Comparison of ENCODE assay signal across 8 cellular contexts in the genomic region with DNA sequence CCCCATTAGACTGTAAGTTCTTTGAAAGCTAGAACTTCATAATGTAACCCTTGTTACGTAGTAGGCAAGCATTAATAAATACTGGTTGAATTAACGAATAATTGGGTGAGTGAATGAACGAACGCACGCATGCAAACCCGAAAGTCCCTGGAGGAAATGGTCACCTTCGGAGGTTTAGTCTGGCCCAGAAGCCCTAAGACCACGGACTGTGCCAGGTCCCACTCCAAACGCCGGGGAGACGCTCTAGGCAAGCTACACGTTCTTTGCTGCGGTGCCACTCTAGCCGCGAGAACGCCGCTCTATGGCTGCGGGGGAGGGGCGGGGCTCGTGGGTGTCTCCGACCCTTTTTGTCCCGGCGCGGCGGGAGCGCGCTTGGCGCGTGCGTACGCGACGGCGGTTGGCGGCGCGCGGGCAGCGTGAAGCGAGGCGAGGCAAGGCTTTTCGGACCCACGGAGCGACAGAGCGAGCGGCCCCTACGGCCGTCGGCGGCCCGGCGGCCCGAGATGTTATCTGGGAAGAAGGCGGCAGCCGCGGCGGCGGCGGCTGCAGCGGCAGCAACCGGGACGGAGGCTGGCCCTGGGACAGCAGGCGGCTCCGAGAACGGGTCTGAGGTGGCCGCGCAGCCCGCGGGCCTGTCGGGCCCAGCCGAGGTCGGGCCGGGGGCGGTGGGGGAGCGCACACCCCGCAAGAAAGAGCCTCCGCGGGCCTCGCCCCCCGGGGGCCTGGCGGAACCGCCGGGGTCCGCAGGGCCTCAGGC. TPM values are rescaled to one million over a fixed set of nuclear protein-coding genes. Genes with fewer than 3 reads are reported as not detected.
A peak's percentile ranks its signal among the peaks of the same experiment; 100 is the strongest.
DNase-seq lines count a peak whose midpoint lies in the region; TF ChIP-seq lines count a peak whose summit lies in the region.

Gene KDM1A, plus strand, starts transcription at position 375 of the 757 bp plus-strand sequence. Its CDS starts 129 bp downstream, at position 504.

- H3K4me3 ChIP-seq in fibroblast of pulmonary artery (replicated peaks; ENCODE audit: low read depth, low read length) = peak within 1 kb of the TSS; percentile 89

- H3K9ac ChIP-seq in ES-I3 (ENCODE audit: low read depth, low read length) = peak within 1 kb of the TSS; percentile 84

- DNase-seq in H4 (ENCODE audit: low spot score) (peak; percentile 96), LoVo (ENCODE audit: low spot score) (peak; percentile 97), SHP77 (lab: John Stamatoyannopoulos, UW) (peak; percentile 97 to 98), fibroblast of pulmonary artery (ENCODE audit: low read depth) (peak; percentile 98)
- DNase-seq in activated effector memory CD4-positive, alpha-beta T cell treated with Interleukin-2 at 50 U/mL for 16 hours = peak; percentile 94

- peaks cover 34% of the 10 kb centered on the region for H3K36me3 Mint-ChIP-seq in nephron (ENCODE audit: low read depth)
- H3K36me3 Mint-ChIP-seq in stimulated activated naive CD8-positive, alpha-beta T cell treated with anti-CD3 and anti-CD28 coated beads, Interleukin-15, Interleukin-2, amounts not matched to agents 100 ng/mL and 50 ng/mL, for 24 hours (ENCODE audit: low read depth) = peaks cover 30% of the 10 kb centered on the region

- peak within 1 kb of the TSS; percentile 94 to 99 (median 99) for H3K27ac Mint-ChIP-seq in nephron
- peak within 1 kb of the TSS; percentile 94 for H3K27ac Mint-ChIP-seq in stimulated activated naive CD8-positive, alpha-beta T cell treated with anti-CD3 and anti-CD28 coated beads, Interleukin-15, Interleukin-2, amounts not matched to agents 100 ng/mL and 50 ng/mL, for 24 hours

- TF ChIP-seq CTCF in fibroblast of pulmonary artery (IDR thresholded peaks at IDR 0.05; ENCODE audit: low read length, missing control alignments) = no peak
- no peak for TF ChIP-seq CTCF in nephron (IDR thresholded peaks at IDR 0.05; ENCODE audit: unreplicated experiment in 3 of 3)

- no peaks in the 10 kb centered on the region for H3K4me1 ChIP-seq in ES-I3 (ENCODE audit: insufficient read depth, low read length)

- H3K9me3 ChIP-seq in ES-I3 (ENCODE audit: control insufficient read depth, insufficient read depth, low read length) = peaks cover 3% of the 10 kb centered on the region; the same call in 1 of the 2 replicates

- no peaks in the 10 kb centered on the region for H3K27me3 Mint-ChIP-seq in nephron (ENCODE audit: low read depth)
- no peaks in the 10 kb centered on the region for H3K27me3 Mint-ChIP-seq in stimulated activated naive CD8-positive, alpha-beta T cell treated with anti-CD3 and anti-CD28 coated beads, Interleukin-15, Interleukin-2, amounts not matched to agents 100 ng/mL and 50 ng/mL, for 24 hours

- H3K4me3 Mint-ChIP-seq in nephron = peak within 1 kb of the TSS; percentile 91 to 98 (median 97)
- peak within 1 kb of the TSS; percentile 96 for H3K4me3 Mint-ChIP-seq in stimulated activated naive CD8-positive, alpha-beta T cell treated with anti-CD3 and anti-CD28 coated beads, Interleukin-15, Interleukin-2, amounts not matched to agents 100 ng/mL and 50 ng/mL, for 24 hours

- peaks cover 2% of the 10 kb centered on the region; the same call in 1 of the 2 replicates for H3K36me3 ChIP-seq in ES-I3 (ENCODE audit: insufficient read depth, low read length)

- H3K9me3 Mint-ChIP-seq in nephron = peaks cover 20% of the 10 kb centered on the region
- H3K9me3 Mint-ChIP-seq in stimulated activated naive CD8-positive, alpha-beta T cell treated with anti-CD3 and anti-CD28 coated beads, Interleukin-15, Interleukin-2, amounts not matched to agents 100 ng/mL and 50 ng/mL, for 24 hours = no peaks in the 10 kb centered on the region

- H3K4me1 Mint-ChIP-seq in nephron = peaks cover 23% of the 10 kb centered on the region
- H3K4me1 Mint-ChIP-seq in stimulated activated naive CD8-positive, alpha-beta T cell treated with anti-CD3 and anti-CD28 coated beads, Interleukin-15, Interleukin-2, amounts not matched to agents 100 ng/mL and 50 ng/mL, for 24 hours (ENCODE audit: low read depth) = peaks cover 49% of the 10 kb centered on the region

RNA-seq across cellular contexts. Expression of gene KDM1A, which starts in this region (rescaled TPM):
- total RNA-seq in H4 (2014; rRNA removed; shearing (Covaris generic)) = 97.1 and 111 TPM in 2 replicates

Comparison
In these comparisons a context has a peak if more than half of its experiments do, and no peak if none do; other contexts are left out.
1. Peak in every context shown above with its lines: DNase-seq and H3K4me3 ChIP-seq.